In the genomic region with DNA sequence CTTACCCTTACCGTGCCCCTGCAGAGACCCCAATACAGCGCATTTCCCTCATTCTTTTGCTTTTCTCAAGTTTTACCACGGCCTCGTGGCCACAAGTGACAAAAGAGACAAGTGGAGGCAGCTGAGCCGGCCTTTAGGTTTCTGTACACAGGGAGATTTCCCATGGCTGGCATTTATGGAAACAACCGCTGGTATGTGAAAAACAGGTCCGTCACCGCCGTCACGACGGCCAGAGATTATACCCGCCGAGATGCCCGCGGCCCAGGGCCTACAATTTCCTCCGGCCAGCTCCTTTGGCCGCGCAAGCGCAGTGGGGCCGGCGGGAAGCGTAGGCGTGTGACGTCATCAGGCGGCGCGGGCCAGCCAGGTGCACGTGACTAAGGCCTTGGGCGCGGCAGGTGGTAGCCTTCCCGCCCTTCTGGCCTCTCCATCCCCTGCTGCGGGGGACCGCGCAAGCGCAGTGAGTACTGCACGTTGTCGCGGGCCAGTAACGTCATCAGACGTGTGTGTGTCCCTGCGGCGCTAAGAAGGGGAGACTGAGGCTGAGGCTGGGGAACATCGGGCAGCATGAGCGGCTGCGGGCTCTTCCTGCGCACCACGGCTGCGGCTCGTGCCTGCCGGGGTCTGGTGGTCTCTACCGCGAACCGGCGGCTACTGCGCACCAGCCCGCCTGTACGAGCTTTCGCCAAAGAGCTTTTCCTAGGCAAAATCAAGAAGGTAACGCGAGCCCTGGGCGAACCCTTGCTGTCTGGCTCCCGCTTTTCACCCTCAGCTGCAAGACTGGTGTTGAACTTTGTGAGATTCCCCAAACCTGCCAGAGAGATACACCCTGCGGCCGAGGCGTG, we compare ENCODE assay signal across 1 cellular context.
A peak's percentile ranks its signal among the peaks of the same experiment; 100 is the strongest.
TF ChIP-seq lines count a peak whose summit lies in the region.

A gene (plus strand): TSS at position 496 of the 845 bp plus-strand sequence. CDS start 72 bp downstream, at position 568.

TF ChIP-seq in HepG2, 621 proteins besides CTCF, POLR2A, EP300 and RAD21 (continued from another document):
- TF ChIP-seq, protein P1, sequence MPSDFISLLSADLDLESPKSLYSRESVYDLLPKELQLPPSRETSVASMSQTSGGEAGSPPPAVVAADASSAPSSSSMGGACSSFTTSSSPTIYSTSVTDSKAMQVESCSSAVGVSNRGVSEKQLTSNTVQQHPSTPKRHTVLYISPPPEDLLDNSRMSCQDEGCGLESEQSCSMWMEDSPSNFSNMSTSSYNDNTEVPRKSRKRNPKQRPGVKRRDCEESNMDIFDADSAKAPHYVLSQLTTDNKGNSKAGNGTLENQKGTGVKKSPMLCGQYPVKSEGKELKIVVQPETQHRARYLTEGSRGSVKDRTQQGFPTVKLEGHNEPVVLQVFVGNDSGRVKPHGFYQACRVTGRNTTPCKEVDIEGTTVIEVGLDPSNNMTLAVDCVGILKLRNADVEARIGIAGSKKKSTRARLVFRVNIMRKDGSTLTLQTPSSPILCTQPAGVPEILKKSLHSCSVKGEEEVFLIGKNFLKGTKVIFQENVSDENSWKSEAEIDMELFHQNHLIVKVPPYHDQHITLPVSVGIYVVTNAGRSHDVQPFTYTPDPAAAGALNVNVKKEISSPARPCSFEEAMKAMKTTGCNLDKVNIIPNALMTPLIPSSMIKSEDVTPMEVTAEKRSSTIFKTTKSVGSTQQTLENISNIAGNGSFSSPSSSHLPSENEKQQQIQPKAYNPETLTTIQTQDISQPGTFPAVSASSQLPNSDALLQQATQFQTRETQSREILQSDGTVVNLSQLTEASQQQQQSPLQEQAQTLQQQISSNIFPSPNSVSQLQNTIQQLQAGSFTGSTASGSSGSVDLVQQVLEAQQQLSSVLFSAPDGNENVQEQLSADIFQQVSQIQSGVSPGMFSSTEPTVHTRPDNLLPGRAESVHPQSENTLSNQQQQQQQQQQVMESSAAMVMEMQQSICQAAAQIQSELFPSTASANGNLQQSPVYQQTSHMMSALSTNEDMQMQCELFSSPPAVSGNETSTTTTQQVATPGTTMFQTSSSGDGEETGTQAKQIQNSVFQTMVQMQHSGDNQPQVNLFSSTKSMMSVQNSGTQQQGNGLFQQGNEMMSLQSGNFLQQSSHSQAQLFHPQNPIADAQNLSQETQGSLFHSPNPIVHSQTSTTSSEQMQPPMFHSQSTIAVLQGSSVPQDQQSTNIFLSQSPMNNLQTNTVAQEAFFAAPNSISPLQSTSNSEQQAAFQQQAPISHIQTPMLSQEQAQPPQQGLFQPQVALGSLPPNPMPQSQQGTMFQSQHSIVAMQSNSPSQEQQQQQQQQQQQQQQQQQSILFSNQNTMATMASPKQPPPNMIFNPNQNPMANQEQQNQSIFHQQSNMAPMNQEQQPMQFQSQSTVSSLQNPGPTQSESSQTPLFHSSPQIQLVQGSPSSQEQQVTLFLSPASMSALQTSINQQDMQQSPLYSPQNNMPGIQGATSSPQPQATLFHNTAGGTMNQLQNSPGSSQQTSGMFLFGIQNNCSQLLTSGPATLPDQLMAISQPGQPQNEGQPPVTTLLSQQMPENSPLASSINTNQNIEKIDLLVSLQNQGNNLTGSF (CRISPR knock-in tag; IDR thresholded peaks at IDR 0.05) = peak; percentile 93
- TF ChIP-seq, protein P2, sequence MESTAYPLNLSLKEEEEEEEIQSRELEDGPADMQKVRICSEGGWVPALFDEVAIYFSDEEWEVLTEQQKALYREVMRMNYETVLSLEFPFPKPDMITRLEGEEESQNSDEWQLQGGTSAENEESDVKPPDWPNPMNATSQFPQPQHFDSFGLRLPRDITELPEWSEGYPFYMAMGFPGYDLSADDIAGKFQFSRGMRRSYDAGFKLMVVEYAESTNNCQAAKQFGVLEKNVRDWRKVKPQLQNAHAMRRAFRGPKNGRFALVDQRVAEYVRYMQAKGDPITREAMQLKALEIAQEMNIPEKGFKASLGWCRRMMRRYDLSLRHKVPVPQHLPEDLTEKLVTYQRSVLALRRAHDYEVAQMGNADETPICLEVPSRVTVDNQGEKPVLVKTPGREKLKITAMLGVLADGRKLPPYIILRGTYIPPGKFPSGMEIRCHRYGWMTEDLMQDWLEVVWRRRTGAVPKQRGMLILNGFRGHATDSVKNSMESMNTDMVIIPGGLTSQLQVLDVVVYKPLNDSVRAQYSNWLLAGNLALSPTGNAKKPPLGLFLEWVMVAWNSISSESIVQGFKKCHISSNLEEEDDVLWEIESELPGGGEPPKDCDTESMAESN (CRISPR knock-in tag; conservative IDR thresholded peaks at IDR 0.05) = peak; percentile 93
- TF ChIP-seq ZNF367 (CRISPR knock-in tag; IDR thresholded peaks at IDR 0.05; ENCODE audit: borderline replicate concordance) (peak; percentile 94; the same call in 1 of the 2 replicates), SIN3B (IDR thresholded peaks at IDR 0.05; ENCODE audit: low read length) (peak; percentile 68), LCORL (IDR thresholded peaks at IDR 0.05) (no peak), LCORL (CRISPR knock-in tag; IDR thresholded peaks at IDR 0.05) (peak; percentile 81), ZNF441 (CRISPR knock-in tag; IDR thresholded peaks at IDR 0.05; ENCODE audit: borderline replicate concordance) (peak; percentile 75; the same call in 1 of the 2 replicates), ASH2L (IDR thresholded peaks at IDR 0.05; ENCODE audit: insufficient read length, low read depth, low read length) (peak; percentile 80), HMG20B (CRISPR knock-in tag; conservative IDR thresholded peaks at IDR 0.05) (peak; percentile 26; the same call in 1 of the 2 replicates), KLF15 (CRISPR knock-in tag; IDR thresholded peaks at IDR 0.05; ENCODE audit: borderline replicate concordance) (peak; percentile 95), NRL (CRISPR knock-in tag; IDR thresholded peaks at IDR 0.05; ENCODE audit: borderline replicate concordance) (peak; percentile 99), KDM2A (CRISPR knock-in tag; IDR thresholded peaks at IDR 0.05; ENCODE audit: borderline replicate concordance, low read depth) (peak; percentile 93), REPIN1 (CRISPR knock-in tag; IDR thresholded peaks at IDR 0.05; ENCODE audit: borderline replicate concordance, low read depth) (peak; percentile 98), ZNF317 (CRISPR knock-in tag; IDR thresholded peaks at IDR 0.05) (peak; percentile 90)
- TF ChIP-seq, protein P3, sequence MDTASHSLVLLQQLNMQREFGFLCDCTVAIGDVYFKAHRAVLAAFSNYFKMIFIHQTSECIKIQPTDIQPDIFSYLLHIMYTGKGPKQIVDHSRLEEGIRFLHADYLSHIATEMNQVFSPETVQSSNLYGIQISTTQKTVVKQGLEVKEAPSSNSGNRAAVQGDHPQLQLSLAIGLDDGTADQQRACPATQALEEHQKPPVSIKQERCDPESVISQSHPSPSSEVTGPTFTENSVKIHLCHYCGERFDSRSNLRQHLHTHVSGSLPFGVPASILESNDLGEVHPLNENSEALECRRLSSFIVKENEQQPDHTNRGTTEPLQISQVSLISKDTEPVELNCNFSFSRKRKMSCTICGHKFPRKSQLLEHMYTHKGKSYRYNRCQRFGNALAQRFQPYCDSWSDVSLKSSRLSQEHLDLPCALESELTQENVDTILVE (CRISPR knock-in tag; IDR thresholded peaks at IDR 0.05) = peak; percentile 73
